ENCODE assay signal across 33 cellular contexts in the genomic region with DNA sequence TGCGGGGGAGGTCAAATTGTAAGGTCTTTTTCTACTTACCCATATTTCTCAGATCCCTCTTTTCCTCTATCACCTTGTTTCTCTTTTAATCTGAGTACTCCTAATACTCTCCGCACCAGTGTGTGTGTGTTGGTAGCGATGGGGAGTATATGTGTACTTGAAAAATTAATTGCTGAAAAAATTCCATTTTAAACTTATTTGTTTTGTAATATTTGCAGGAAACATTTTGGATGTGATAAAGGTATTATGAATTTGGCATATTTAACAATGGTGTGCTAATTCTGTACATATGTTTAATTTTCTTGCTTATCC. TPM values are rescaled to one million over a fixed set of nuclear protein-coding genes. Genes with fewer than 3 reads are reported as not detected.
DNase-seq lines count a peak whose midpoint lies in the region; ATAC-seq and TF ChIP-seq lines count a peak whose summit lies in the region.
"Had no signal": no experiment of that assay in that cellular context is flagged by ENCODE, and none has a peak within 500 bp of the region (broad histone marks: within the 10 kb centered on the region; RNA-seq: fewer than 3 reads in every experiment).

No MANE protein-coding gene starts in this region.

- no peak overlapping the region for H4K91ac ChIP-seq in mesenchymal stem cell (ENCODE audit: low read length)

- H3F3A ChIP-seq in smooth muscle cell (ENCODE audit: low read depth): no peaks in the 10 kb centered on the region

- no peaks in the 10 kb centered on the region for H3K4me1 ChIP-seq in HCT116 (ENCODE audit: control insufficient read depth in 1 of 2, insufficient read depth in 2 of 2, low read length in 2 of 2)
- peaks cover 32% of the 10 kb centered on the region for H3K4me1 ChIP-seq in adipocyte (ENCODE audit: control insufficient read depth, insufficient read depth, low read length)
- no peaks in the 10 kb centered on the region for H3K4me1 ChIP-seq in mesenchymal stem cell (ENCODE audit: control insufficient read depth, insufficient read depth, low read depth, low read length)
- no peaks in the 10 kb centered on the region for H3K4me1 ChIP-seq in smooth muscle cell (ENCODE audit: low read depth)
- H3K4me1 ChIP-seq: pancreas, SJCRH30, spleen had no signal

- TF ChIP-seq CTCF in HCT116 (IDR thresholded peaks at IDR 0.05 in 2 of 3, conservative IDR thresholded peaks at IDR 0.05 in 1 of 3; ENCODE audit: borderline replicate concordance in 1 of 3, insufficient read depth in 1 of 3, low read depth in 2 of 3, low read length in 2 of 3) (no peak), smooth muscle cell (IDR thresholded peaks at IDR 0.05; ENCODE audit: borderline replicate concordance, insufficient read depth, poor library complexity, severe bottlenecking) (no peak)

- WGBS in mesenchymal stem cell: 100% methylated on average over 1 of the region's 3 CpGs
- WGBS in smooth muscle cell (ENCODE audit: low lambda C conversion rate): over 99% methylated on average over 3 of the region's 3 CpGs

- no peak overlapping the region for H3K9ac ChIP-seq in HCT116 (ENCODE audit: low read length)
- H3K9ac ChIP-seq in adipocyte (ENCODE audit: low read length): peak overlapping the region; percentile 70
- H3K9ac ChIP-seq in mesenchymal stem cell (ENCODE audit: low read length): peak overlapping the region; percentile 87
- no peak overlapping the region for H3K9ac ChIP-seq in smooth muscle cell (ENCODE audit: low read depth)
- H3K9ac ChIP-seq: BLaER1 had no signal

- H3K4me2 ChIP-seq in HCT116 (ENCODE audit: low read length): peak overlapping the region; percentile 46
- no peak overlapping the region for H3K4me2 ChIP-seq in mesenchymal stem cell (ENCODE audit: low read length, poor library complexity, severe bottlenecking)
- peak overlapping the region; percentile 22 for H3K4me2 ChIP-seq in smooth muscle cell
- H3K4me2 ChIP-seq: BLaER1 had no signal

- H3K79me1 ChIP-seq in mesenchymal stem cell (replicated peaks; ENCODE audit: low read length, poor library complexity, severe bottlenecking): no peaks in the 10 kb centered on the region

- DNase-seq in HCT116 (ENCODE audit: low read depth, low spot score) (no peak), adipocyte (ENCODE audit: low read depth) (no peak), mesenchymal stem cell (no peak), smooth muscle cell (lab: John Stamatoyannopoulos, UW; ENCODE audit: unreplicated experiment) (no peak), NCI-H146 treated with DMSO at 0.1 percent for 48 hours (lab: John Stamatoyannopoulos, UW; ENCODE audit: unreplicated experiment) (no peak)
- DNase-seq in activated CD4-positive, alpha-beta T cell treated with anti-CD3 and anti-CD28 coated beads, Interleukin-2, amount 50 U/mL, for 48 hours: no peak
- DNase-seq: activated CD4-positive, alpha-beta T cell treated with anti-CD3 and anti-CD28 coated beads, Interleukin-2, amount 10 ng/mL, durations not matched to agents 7 days and 5 days; activated CD8-positive, alpha-beta memory T cell treated with anti-CD3 and anti-CD28 coated beads, Interleukin-2, amount 10 ng/mL, durations not matched to agents 7 days and 5 days; activated T-cell treated with anti-CD3 and anti-CD28 coated beads, Interleukin-2, amount 50 U/mL, for 4 hours; DMS53; endodermal cell; foreskin fibroblast; heart left ventricle; NCI-H1092 treated with DMSO at 0.1 percent for 48 hours; NCI-H187 treated with DMSO at 0.1 percent for 48 hours; NCI-H2171; pancreas; retina; RPMI8226; SJCRH30; spleen; stimulated activated CD4-positive, alpha-beta T cell treated with anti-CD3 and anti-CD28 coated beads, Interleukin-2, amount 100 ng/mL, for 24 hours; stomach; SW 1271; T-helper 9 cell had no signal

- H3K9me3 ChIP-seq in HCT116 (ENCODE audit: control insufficient read depth in 1 of 2, insufficient read depth in 1 of 2, low read depth in 1 of 2, low read length in 2 of 2): no peaks in the 10 kb centered on the region
- H3K9me3 ChIP-seq in adipocyte (ENCODE audit: control insufficient read depth, low read length): no peaks in the 10 kb centered on the region
- no peaks in the 10 kb centered on the region for H3K9me3 ChIP-seq in mesenchymal stem cell (ENCODE audit: control insufficient read depth, low read length)
- no peaks in the 10 kb centered on the region for H3K9me3 ChIP-seq in smooth muscle cell (replicated peaks; ENCODE audit: low read depth)
- H3K9me3 ChIP-seq: BLaER1, heart left ventricle, pancreas, SJCRH30, spleen, stomach, thyroid gland had no signal

- RAD21 ChIA-PET in HCT116 (lab: Charles Lee; ENCODE audit: low non-redundant PET in 1 of 2, low total read pairs in 2 of 2, uncharacterized antibody in 2 of 2, unreplicated experiment in 2 of 2): no interaction called here

- no peak overlapping the region for H2BK12ac ChIP-seq in mesenchymal stem cell (ENCODE audit: low read length in 2 of 2)

- no peak for ATAC-seq in HCT116
- no peak for ATAC-seq in HG02981 (IDR thresholded peaks at IDR 0.05; ENCODE audit: unreplicated experiment)
- ATAC-seq: activated CD8-positive, alpha-beta memory T cell treated with anti-CD3 and anti-CD28 coated beads, Interleukin-2, amount 10 ng/mL, durations not matched to agents 7 days and 5 days; activated T-cell treated with anti-CD3 and anti-CD28 coated beads, Interleukin-2, amount 50 U/mL, for 4 hours; esophagus mucosa; WTC11 had no signal

- CTCF ChIA-PET in HCT116 (lab: Charles Lee): no interaction called here

- TF ChIP-seq POLR2A in HCT116 (IDR thresholded peaks at IDR 0.05; ENCODE audit: borderline replicate concordance, extremely low read depth, insufficient read depth, insufficient read length): no peak

- no peak overlapping the region for H3K4ac ChIP-seq in mesenchymal stem cell (ENCODE audit: low read depth in 1 of 2, low read length in 2 of 2)

- H3K27ac ChIP-seq in HCT116 (ENCODE audit: low read depth, low read length) (no peak overlapping the region), mesenchymal stem cell (ENCODE audit: low read length, poor library complexity, severe bottlenecking) (no peak overlapping the region), smooth muscle cell (ENCODE audit: low read depth) (no peak overlapping the region)
- H3K27ac ChIP-seq: BLaER1, pancreas, SJCRH30, spleen, stomach, thyroid gland had no signal

- H3K23ac ChIP-seq in mesenchymal stem cell (ENCODE audit: low read length in 2 of 2): no peak overlapping the region

- H3K4me3 ChIP-seq in HCT116 (replicated peaks in 1 of 2; ENCODE audit: low read depth in 1 of 2, low read length in 2 of 2) (peak overlapping the region in 1 of 2 experiments; percentile 42; a peak in 1 of 4 replicates), adipocyte (ENCODE audit: low read length) (peak overlapping the region; percentile 71), mesenchymal stem cell (ENCODE audit: insufficient read depth in 1 of 2, low read depth in 1 of 2, low read length in 2 of 2) (peak overlapping the region in 1 of 2 experiments; percentile 66), smooth muscle cell (peak overlapping the region; percentile 34)
- H3K4me3 ChIP-seq: BLaER1, pancreas, SJCRH30, spleen had no signal

- intact Hi-C loops in HCT116 (cut with micrococcal nuclease): no loop called here

- no peak overlapping the region for H2BK120ac ChIP-seq in mesenchymal stem cell (ENCODE audit: low read depth, low read length)

- POLR2A ChIA-PET in HCT116 (lab: Charles Lee): no interaction called here

- H3K18ac ChIP-seq in mesenchymal stem cell (ENCODE audit: low read depth in 1 of 2, low read length in 2 of 2): no peak overlapping the region

- H4K20me1 ChIP-seq in HCT116 (ENCODE audit: insufficient read depth) (no peaks in the 10 kb centered on the region), smooth muscle cell (ENCODE audit: low read depth) (no peaks in the 10 kb centered on the region)
- H4K20me1 ChIP-seq: BLaER1 had no signal

- H4K8ac ChIP-seq in mesenchymal stem cell (ENCODE audit: low read length): no peak overlapping the region

- H2BK5ac ChIP-seq in mesenchymal stem cell (ENCODE audit: low read depth, low read length, poor library complexity, severe bottlenecking): no peak overlapping the region

- H3K27me3 ChIP-seq in HCT116 (ENCODE audit: insufficient read depth, low read length) (no peaks in the 10 kb centered on the region), adipocyte (replicated peaks; ENCODE audit: control insufficient read depth, insufficient read depth, low read length) (no peaks in the 10 kb centered on the region), mesenchymal stem cell (ENCODE audit: control insufficient read depth in 1 of 2, insufficient read depth in 1 of 2, low read length in 2 of 2) (no peaks in the 10 kb centered on the region), smooth muscle cell (ENCODE audit: low read depth) (no peaks in the 10 kb centered on the region)
- H3K27me3 ChIP-seq: BLaER1, heart left ventricle, pancreas, SJCRH30, spleen, stomach, thyroid gland had no signal

- no peak overlapping the region for H2BK15ac ChIP-seq in mesenchymal stem cell (ENCODE audit: low read depth, poor library complexity, severe bottlenecking)

- H3K36me3 ChIP-seq in HCT116 (ENCODE audit: control insufficient read depth in 1 of 2, insufficient read depth in 2 of 2, low read length in 2 of 2) (no peaks in the 10 kb centered on the region), adipocyte (ENCODE audit: control insufficient read depth, insufficient read depth, low read length, severe bottlenecking) (no peaks in the 10 kb centered on the region), mesenchymal stem cell (ENCODE audit: control insufficient read depth in 1 of 2, insufficient read depth in 2 of 2, low read depth in 1 of 2, low read length in 2 of 2) (no peaks in the 10 kb centered on the region), smooth muscle cell (ENCODE audit: low read depth) (no peaks in the 10 kb centered on the region)
- H3K36me3 ChIP-seq: BLaER1, heart left ventricle, pancreas, SJCRH30, spleen, stomach, thyroid gland had no signal

- no peaks in the 10 kb centered on the region for H3K9me2 ChIP-seq in HCT116 (ENCODE audit: insufficient read depth)

- BruUV-seq in HCT116 (replicated peaks; lab: Mats Ljungman, UMichigan): no TSS peak

- no peak for TF ChIP-seq RAD21 in HCT116 (IDR thresholded peaks at IDR 0.05; ENCODE audit: low read depth)

- no peak overlapping the region for H3K14ac ChIP-seq in mesenchymal stem cell (ENCODE audit: low read length in 2 of 2)

- peak overlapping the region; percentile 73 for H2AFZ ChIP-seq in HCT116 (ENCODE audit: low read depth, low read length, poor library complexity, severe bottlenecking)
- H2AFZ ChIP-seq in mesenchymal stem cell (ENCODE audit: low read depth, low read length): no peak overlapping the region
- H2AFZ ChIP-seq in smooth muscle cell (ENCODE audit: low read depth): no peak overlapping the region

- no peak overlapping the region for H2AK5ac ChIP-seq in mesenchymal stem cell (ENCODE audit: low read length, severe bottlenecking)

- H3K79me2 ChIP-seq in HCT116 (ENCODE audit: insufficient read depth, low read length) (no peaks in the 10 kb centered on the region), smooth muscle cell (ENCODE audit: low read depth) (no peaks in the 10 kb centered on the region)

TF ChIP-seq in HCT116, 20 proteins besides CTCF, POLR2A, EP300 and RAD21 (continues in another document):
- TF ChIP-seq ZFX (IDR thresholded peaks at IDR 0.05) (no peak), SP1 (IDR thresholded peaks at IDR 0.05; ENCODE audit: low read depth) (no peak)

RNA-seq across cellular contexts. Expression of a gene that starts 48.1 kb away (rescaled TPM):
- total RNA-seq in HCT116 (2021; ENCODE audit: unreplicated experiment) (0.59 TPM), smooth muscle cell (not detected in 2 replicates)
- polyA plus RNA-seq in HCT116 (2012): not detected in 2 replicates
- polyA plus RNA-seq in mesenchymal stem cell (2013, experiment 1 of 2): 0.08 TPM
- 0.16 TPM for polyA plus RNA-seq in mesenchymal stem cell (2013, experiment 2 of 2)
- not detected in 2 replicates for polyA plus RNA-seq in smooth muscle cell
- total RNA-seq: activated CD4-positive, alpha-beta T cell treated with anti-CD3 and anti-CD28 coated beads, Interleukin-2, amount 10 ng/mL, durations not matched to agents 7 days and 5 days; activated CD8-positive, alpha-beta memory T cell treated with anti-CD3 and anti-CD28 coated beads, Interleukin-2, amount 10 ng/mL, durations not matched to agents 7 days and 5 days; activated T-cell treated with anti-CD3 and anti-CD28 coated beads, Interleukin-2, amount 50 U/mL, for 4 hours; endodermal cell; NCI-H460; stomach; WTC11 had no signal
- polyA plus RNA-seq: mammary epithelial cell, neural cell had no signal

Comparison
In these comparisons a context has a peak if more than half of its experiments do, and no peak if none do; other contexts are left out.
1. H3K9ac ChIP-seq: peak in adipocyte (single experiment) and mesenchymal stem cell (single experiment); none in HCT116 (single experiment) and smooth muscle cell (single experiment).